Comparison of ENCODE assay signal across 24 cellular contexts in the genomic region with DNA sequence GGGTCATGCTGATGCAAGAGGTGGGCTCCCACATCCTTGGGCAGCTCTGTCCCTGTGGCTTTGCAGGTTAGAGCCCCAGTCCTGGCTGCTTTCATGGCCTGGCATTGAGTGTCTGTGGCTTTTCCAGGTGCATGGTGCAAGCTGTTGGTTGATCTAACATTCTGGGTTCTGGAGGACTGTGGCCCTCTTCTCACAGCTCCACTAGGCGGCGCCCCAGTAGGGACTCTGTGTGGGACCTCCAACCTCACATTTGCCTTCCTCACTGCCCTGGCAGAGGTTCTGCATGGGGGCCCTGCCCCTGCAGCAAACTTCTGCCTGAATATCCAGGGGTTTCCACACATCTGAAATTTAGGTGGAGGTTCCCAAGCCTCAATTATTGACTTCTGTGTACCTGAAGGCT.
DNase-seq lines count a peak whose midpoint lies in the region; ATAC-seq and TF ChIP-seq lines count a peak whose summit lies in the region.
"Had no signal": no experiment of that assay in that cellular context is flagged by ENCODE, and none has a peak within 500 bp of the region (broad histone marks: within the 10 kb centered on the region; RNA-seq: fewer than 3 reads in every experiment).

No MANE protein-coding gene starts in this region.

- H4K8ac ChIP-seq in H9 (replicated peaks; ENCODE audit: insufficient read length, low read depth, low read length), result no peak overlapping the region

- H3K4me1 Mint-ChIP-seq in activated naive CD4-positive, alpha-beta T cell treated with anti-CD3 and anti-CD28 coated beads for 36 hours (ENCODE audit: low read depth), result no peaks in the 10 kb centered on the region
- no peaks in the 10 kb centered on the region for H3K4me1 Mint-ChIP-seq in H9
- H3K4me1 Mint-ChIP-seq: memory B cell; stimulated activated memory B cell treated with anti-CD40 and anti-IgM and Interleukin-4, amounts not matched to agents 10 μg/mL and 1 μg/mL and 100 μg/mL, for 72 hours had no signal

- H3K9me3 Mint-ChIP-seq in activated naive CD4-positive, alpha-beta T cell treated with anti-CD3 and anti-CD28 coated beads for 36 hours, result peaks cover 12% of the 10 kb centered on the region
- peaks cover 52 to 59% of the 10 kb centered on the region in 2 experiments for H3K9me3 Mint-ChIP-seq in H9

- H3K27ac ChIP-seq in H9 (ENCODE audit: insufficient read length, low read depth, low read length) (no peak overlapping the region), OCI-LY3 (ENCODE audit: low read length) (no peak overlapping the region), upper lobe of right lung (no peak overlapping the region)
- H3K27ac ChIP-seq: breast epithelium, KMS-11, SJSA1, VCaP had no signal

- H3K4me3 ChIP-seq in OCI-LY3 (ENCODE audit: low read length), result no peak overlapping the region
- no peak overlapping the region for H3K4me3 ChIP-seq in upper lobe of right lung
- H3K4me3 ChIP-seq: breast epithelium, SJSA1 had no signal

- no peak overlapping the region for H4K91ac ChIP-seq in H9 (ENCODE audit: insufficient read length, low read depth, low read length)

- H2BK20ac ChIP-seq in H9 (ENCODE audit: low read depth, low read length, poor library complexity, severe bottlenecking), result no peak overlapping the region

- no peak overlapping the region for H3K56ac ChIP-seq in H9 (ENCODE audit: insufficient read length, low read depth, low read length)

- DNase-seq in activated naive CD4-positive, alpha-beta T cell treated with anti-CD3 and anti-CD28 coated beads for 36 hours, result peak; percentile 9
- no peak for DNase-seq in activated naive CD4-positive, alpha-beta T cell (lab: John Stamatoyannopoulos, UW)
- DNase-seq in H9 (no peak), upper lobe of right lung (peak; percentile 45)
- DNase-seq: activated CD4-positive, alpha-beta T cell treated with anti-CD3 and anti-CD28 coated beads, Interleukin-2, amount 50 U/mL, for 4 hours; activated gamma-delta T cell treated with Interleukin-2 at 50 U/mL for 16 hours; activated T-cell treated with anti-CD3 and anti-CD28 coated beads for 4 hours; CD4-positive, alpha-beta T cell; HCEC 1CT; left cardiac atrium; NCI-H1048; NCI-H226; stimulated activated CD4-positive, alpha-beta T cell treated with anti-CD3 and anti-CD28 coated beads, Interleukin-1b, Interleukin-23, amount 100 ng/mL, for 48 hours; T-helper 2 cell had no signal

- no peak overlapping the region for H2BK120ac ChIP-seq in H9 (ENCODE audit: low read depth, low read length, poor library complexity, severe bottlenecking)

- CTCF ChIA-PET in activated naive CD4-positive, alpha-beta T cell treated with anti-CD3 and anti-CD28 coated beads for 36 hours (lab: Charles Lee), result no interaction called here

- H2AFZ ChIP-seq in H9 (ENCODE audit: low read length) (no peak overlapping the region), OCI-LY3 (ENCODE audit: low read depth, low read length) (no peak overlapping the region)

- H3K4me2 ChIP-seq in H9 (ENCODE audit: insufficient read depth, insufficient read length, low read length), result no peak overlapping the region
- no peak overlapping the region for H3K4me2 ChIP-seq in OCI-LY3 (ENCODE audit: low read length)
- H3K4me2 ChIP-seq: KMS-11 had no signal

- H3K23ac ChIP-seq in H9 (ENCODE audit: insufficient read length, low read depth, low read length), result no peak overlapping the region

- H4K20me1 ChIP-seq in H9 (ENCODE audit: control insufficient read depth, insufficient read depth, insufficient read length) (no peaks in the 10 kb centered on the region), OCI-LY3 (ENCODE audit: insufficient read depth, low read length) (no peaks in the 10 kb centered on the region)

- no peak for ATAC-seq in upper lobe of right lung
- ATAC-seq in GM18498 (IDR thresholded peaks at IDR 0.05; ENCODE audit: unreplicated experiment), result no peak
- no peak for ATAC-seq in HG02938 (IDR thresholded peaks at IDR 0.05; ENCODE audit: unreplicated experiment)
- ATAC-seq in HG03196 (IDR thresholded peaks at IDR 0.05; ENCODE audit: unreplicated experiment), result no peak
- ATAC-seq: left cardiac atrium; stimulated activated memory B cell treated with anti-CD40 and anti-IgM and Interleukin-4, amounts not matched to agents 10 μg/mL and 1 μg/mL and 100 μg/mL, for 72 hours had no signal

- no peaks in the 10 kb centered on the region for H3K36me3 ChIP-seq in OCI-LY3 (replicated peaks; ENCODE audit: low read depth, low read length)
- H3K36me3 ChIP-seq in upper lobe of right lung, result no peaks in the 10 kb centered on the region
- H3K36me3 ChIP-seq: breast epithelium, SJSA1 had no signal

- intact Hi-C loops in activated naive CD4-positive, alpha-beta T cell treated with anti-CD3 and anti-CD28 coated beads for 36 hours (cut with micrococcal nuclease), result no loop called here
- intact Hi-C loops in upper lobe of right lung (cut with DNase I), result no loop called here

- no peak overlapping the region for H2BK12ac ChIP-seq in H9 (ENCODE audit: insufficient read length, low read depth, low read length)

- no peak overlapping the region for H2BK5ac ChIP-seq in H9 (ENCODE audit: insufficient read length, low read length)

- no peak overlapping the region for H4K5ac ChIP-seq in H9 (ENCODE audit: insufficient read length, low read depth, low read length)

- H3K36me3 Mint-ChIP-seq in activated naive CD4-positive, alpha-beta T cell treated with anti-CD3 and anti-CD28 coated beads for 36 hours (ENCODE audit: low read depth), result no peaks in the 10 kb centered on the region
- H3K36me3 Mint-ChIP-seq in H9 (ENCODE audit: insufficient read depth in 1 of 3, low read depth in 3 of 3), result peaks cover 12 to 36% (median 31%) of the 10 kb centered on the region in 3 experiments
- H3K36me3 Mint-ChIP-seq: stimulated activated memory B cell treated with anti-CD40 and anti-IgM and Interleukin-4, amounts not matched to agents 10 μg/mL and 1 μg/mL and 100 μg/mL, for 72 hours had no signal

- TF ChIP-seq CTCF in H9 (conservative IDR thresholded peaks at IDR 0.05), result peak; percentile 28; the same call in 2 of the 3 replicates
- TF ChIP-seq CTCF in OCI-LY3 (IDR thresholded peaks at IDR 0.05; ENCODE audit: low read depth, low read length), result 0 out of 2 replicates have a peak, but pooled peaks have one; percentile 10
- TF ChIP-seq CTCF in upper lobe of right lung (IDR thresholded peaks at IDR 0.05), result no peak

- H3K9me3 ChIP-seq in H9 (ENCODE audit: control insufficient read depth, low read depth, low read length) (no peaks in the 10 kb centered on the region), OCI-LY3 (ENCODE audit: insufficient read depth, low read length) (no peaks in the 10 kb centered on the region), upper lobe of right lung (no peaks in the 10 kb centered on the region)
- H3K9me3 ChIP-seq: SJSA1 had no signal

- no CpG with 5 or more reads among the region's 2 CpGs for WGBS in H9 (ENCODE audit: extremely low coverage, insufficient read length, low lambda C conversion rate)

- no peak overlapping the region for H3K14ac ChIP-seq in H9 (ENCODE audit: insufficient read depth, low read length)

- no peak overlapping the region for H3T11ph ChIP-seq in H9 (ENCODE audit: low read length)

- H3K79me1 ChIP-seq in H9 (ENCODE audit: insufficient read depth, low read depth, low read length, poor library complexity, severe bottlenecking), result no peaks in the 10 kb centered on the region

- no peak overlapping the region for H2BK15ac ChIP-seq in H9 (ENCODE audit: low read depth, low read length)

- H3K4me1 ChIP-seq in H9 (ENCODE audit: insufficient read depth, low read length), result no peaks in the 10 kb centered on the region
- no peaks in the 10 kb centered on the region for H3K4me1 ChIP-seq in OCI-LY3 (ENCODE audit: low read length)
- H3K4me1 ChIP-seq in upper lobe of right lung, result no peaks in the 10 kb centered on the region
- H3K4me1 ChIP-seq: breast epithelium, SJSA1 had no signal

- no peaks in the 10 kb centered on the region for H3K27me3 Mint-ChIP-seq in activated naive CD4-positive, alpha-beta T cell treated with anti-CD3 and anti-CD28 coated beads for 36 hours (ENCODE audit: low read depth)
- H3K27me3 Mint-ChIP-seq in H9 (ENCODE audit: low read depth), result no peaks in the 10 kb centered on the region; the same call in 1 of the 2 replicates
- H3K27me3 Mint-ChIP-seq: stimulated activated memory B cell treated with anti-CD40 and anti-IgM and Interleukin-4, amounts not matched to agents 10 μg/mL and 1 μg/mL and 100 μg/mL, for 72 hours had no signal

- no peak overlapping the region for H3K4ac ChIP-seq in H9 (ENCODE audit: low read depth, low read length)

- H2AK5ac ChIP-seq in H9 (ENCODE audit: insufficient read length, low read length), result no peak overlapping the region

- no peak overlapping the region for H3K9ac ChIP-seq in H9 (ENCODE audit: extremely low read depth, insufficient read length, low read length)
- no peak overlapping the region for H3K9ac ChIP-seq in OCI-LY3 (ENCODE audit: low read length)
- H3K9ac ChIP-seq: KMS-11 had no signal

- H3K27me3 ChIP-seq in H9 (ENCODE audit: insufficient read depth, low read length) (no peaks in the 10 kb centered on the region), OCI-LY3 (ENCODE audit: low read depth, low read length) (no peaks in the 10 kb centered on the region), upper lobe of right lung (no peaks in the 10 kb centered on the region)
- H3K27me3 ChIP-seq: breast epithelium, SJSA1 had no signal

- H3K4me3 Mint-ChIP-seq in activated naive CD4-positive, alpha-beta T cell treated with anti-CD3 and anti-CD28 coated beads for 36 hours, result no peak overlapping the region
- H3K4me3 Mint-ChIP-seq in H9, result no peak overlapping the region
- H3K4me3 Mint-ChIP-seq: CD4-positive, alpha-beta T cell; memory B cell; stimulated activated memory B cell treated with anti-CD40 and anti-IgM and Interleukin-4, amounts not matched to agents 10 μg/mL and 1 μg/mL and 100 μg/mL, for 72 hours had no signal

- H3K27ac Mint-ChIP-seq in activated naive CD4-positive, alpha-beta T cell treated with anti-CD3 and anti-CD28 coated beads for 36 hours, result no peak overlapping the region
- H3K27ac Mint-ChIP-seq in H9, result no peak overlapping the region
- H3K27ac Mint-ChIP-seq: CD4-positive, alpha-beta T cell; memory B cell; stimulated activated memory B cell treated with anti-CD40 and anti-IgM and Interleukin-4, amounts not matched to agents 10 μg/mL and 1 μg/mL and 100 μg/mL, for 72 hours had no signal

- H3K79me2 ChIP-seq in H9 (ENCODE audit: insufficient read depth, low read length), result no peaks in the 10 kb centered on the region
- no peaks in the 10 kb centered on the region for H3K79me2 ChIP-seq in OCI-LY3 (ENCODE audit: low read length)

- H3K23me2 ChIP-seq in H9 (ENCODE audit: insufficient read length, low read depth, low read length, poor library complexity, severe bottlenecking), result no peaks in the 10 kb centered on the region

- no peak overlapping the region for H3K18ac ChIP-seq in H9 (ENCODE audit: insufficient read length, low read depth, low read length)

Comparison
In these comparisons a context has a peak if more than half of its experiments do, and no peak if none do; other contexts are left out.
1. DNase-seq: peak in activated naive CD4-positive, alpha-beta T cell treated with anti-CD3 and anti-CD28 coated beads for 36 hours (single experiment) and upper lobe of right lung (single experiment); none in activated naive CD4-positive, alpha-beta T cell (0 of 4) and H9 (single experiment).